ENCODE assay signal across 8 cellular contexts in the genomic region with DNA sequence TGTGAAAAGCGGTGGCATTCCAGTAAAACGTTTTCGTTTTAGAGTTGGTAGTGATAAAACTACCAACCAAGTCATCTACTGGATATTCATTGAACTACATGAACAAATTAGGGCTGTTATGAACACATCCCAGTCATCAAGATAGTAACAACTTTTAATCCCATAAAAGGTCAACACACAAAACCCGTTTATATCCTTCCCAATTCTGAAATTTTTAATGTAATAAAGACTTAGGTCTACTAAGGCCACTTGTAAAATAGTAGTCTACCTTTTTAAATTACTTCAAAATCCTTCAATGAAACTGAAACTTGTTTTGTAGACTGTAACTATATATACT. TPM values are rescaled to one million over a fixed set of nuclear protein-coding genes. Genes with fewer than 3 reads are reported as not detected.
DNase-seq lines count a peak whose midpoint lies in the region; ATAC-seq and TF ChIP-seq lines count a peak whose summit lies in the region.
"Had no signal": no experiment of that assay in that cellular context is flagged by ENCODE, and none has a peak within 500 bp of the region (broad histone marks: within the 10 kb centered on the region; RNA-seq: fewer than 3 reads in every experiment).

No MANE protein-coding gene starts in this region.

- peaks cover 4% of the 10 kb centered on the region for H3K27me3 Mint-ChIP-seq in GM23338 (ENCODE audit: insufficient read depth, low read depth, poor library complexity)

- POLR2A ChIA-PET in HEK293T (lab: Yijun Ruan, JAX), result interaction anchor here (2.4 kb wide), 1 partner anchor 29 kb away, joined by 14 read pairs; no protein-coding TSS in a partner anchor

- H3K4me3 ChIP-seq in GM23338 (peak overlapping the region; percentile 86), SJCRH30 (peak overlapping the region; percentile 73), esophagus squamous epithelium (peak overlapping the region; percentile 62 to 95 (median 74)), skeletal muscle satellite cell (ENCODE audit: low read length) (peak overlapping the region; percentile 94)

- peaks cover 6% of the 10 kb centered on the region; the same call in 1 of the 2 replicates for H3K36me3 ChIP-seq in GM23338 (ENCODE audit: insufficient read depth)
- peaks cover 12% of the 10 kb centered on the region; the same call in 1 of the 2 replicates for H3K36me3 ChIP-seq in SJCRH30
- H3K36me3 ChIP-seq in esophagus squamous epithelium, result peaks cover 0 to 21% (median 6%) of the 10 kb centered on the region in 3 donors
- peaks cover 5% of the 10 kb centered on the region for H3K36me3 ChIP-seq in skeletal muscle satellite cell (ENCODE audit: insufficient read depth, low read length)

- intact Hi-C loops in esophagus squamous epithelium (cut with DNase I), result no loop called here

- H3K9ac ChIP-seq in skeletal muscle satellite cell (ENCODE audit: low read depth, low read length), result peak overlapping the region; percentile 96

- H3K27ac ChIP-seq in GM23338 (ENCODE audit: low read depth), result no peak overlapping the region
- H3K27ac ChIP-seq in SJCRH30, result peak overlapping the region; percentile 86
- peak overlapping the region in 3 of 4 donors; percentile 90 to 97 (median 90) for H3K27ac ChIP-seq in esophagus squamous epithelium

- TF ChIP-seq CTCF in GM23338 (conservative IDR thresholded peaks at IDR 0.05; ENCODE audit: low read depth in 2 of 2) (no peak), esophagus squamous epithelium (IDR thresholded peaks at IDR 0.05) (peak in 1 of 6 experiments; percentile 8)

- H3K4me3 Mint-ChIP-seq in GM23338, result peak overlapping the region; percentile 99

- H3F3A ChIP-seq in GM23338 (replicated peaks; ENCODE audit: low read depth), result 0 out of 2 replicates have a peak, but pooled peaks cover 3% of the 10 kb centered on the region

- no peak for TF ChIP-seq POLR2A in esophagus squamous epithelium (IDR thresholded peaks at IDR 0.05)

- H3K4me1 ChIP-seq in GM23338 (ENCODE audit: insufficient read depth) (peaks cover 11% of the 10 kb centered on the region; the same call in 1 of the 2 replicates), SJCRH30 (peaks cover 4% of the 10 kb centered on the region; the same call in 1 of the 2 replicates), esophagus squamous epithelium (peaks cover 8 to 43% (median 18%) of the 10 kb centered on the region in 3 donors), skeletal muscle satellite cell (ENCODE audit: control insufficient read depth, insufficient read depth, low read length) (peaks cover 10% of the 10 kb centered on the region)

- H3K27me3 ChIP-seq in GM23338 (ENCODE audit: insufficient read depth), result no peaks in the 10 kb centered on the region
- no peaks in the 10 kb centered on the region for H3K27me3 ChIP-seq in SJCRH30
- no peaks in the 10 kb centered on the region for H3K27me3 ChIP-seq in esophagus squamous epithelium
- H3K27me3 ChIP-seq in skeletal muscle satellite cell (ENCODE audit: control insufficient read depth, insufficient read depth, low read length), result no peaks in the 10 kb centered on the region

- H3K9me3 Mint-ChIP-seq in GM23338, result no peaks in the 10 kb centered on the region

- peaks cover 12% of the 10 kb centered on the region; the same call in 2 of the 3 replicates for H3K36me3 Mint-ChIP-seq in GM23338 (ENCODE audit: low read depth)

- peak overlapping the region; percentile 99; the same call in 1 of the 2 replicates for H3K27ac Mint-ChIP-seq in GM23338

- no peaks in the 10 kb centered on the region for H3K9me2 ChIP-seq in GM23338 (ENCODE audit: insufficient read depth)

- DNase-seq in GM23338 (ENCODE audit: low spot score), result no peak
- DNase-seq in SJCRH30, result no peak
- no peak for DNase-seq in esophagus squamous epithelium (lab: John Stamatoyannopoulos, UW)
- DNase-seq in stimulated activated CD8-positive, alpha-beta memory T cell treated with anti-CD3 and anti-CD28 coated beads, Interleukin-4, amount 100 ng/mL, for 48 hours, result no peak
- no peak for DNase-seq in HEK293T (ENCODE audit: extremely low spot score)
- DNase-seq in activated effector memory CD4-positive, alpha-beta T cell treated with Interleukin-2 at 50 U/mL for 16 hours, result no peak
- DNase-seq: NCI-H2227 treated with DMSO at 0.1 percent for 48 hours had no signal

- H4K20me1 ChIP-seq in GM23338 (replicated peaks; ENCODE audit: insufficient read depth), result peaks cover 15% of the 10 kb centered on the region

- peaks cover 54% of the 10 kb centered on the region for H3K79me2 ChIP-seq in GM23338 (replicated peaks; ENCODE audit: insufficient read depth)

- 49 to 54% methylated on average over 4 of the region's 4 CpGs for WGBS in esophagus squamous epithelium, 2 donors

- H3K4me2 ChIP-seq in GM23338 (peak overlapping the region; percentile 89), skeletal muscle satellite cell (ENCODE audit: low read length) (peak overlapping the region; percentile 88)

- H3K9me3 ChIP-seq in SJCRH30 (replicated peaks) (no peaks in the 10 kb centered on the region), esophagus squamous epithelium (no peaks in the 10 kb centered on the region), skeletal muscle satellite cell (replicated peaks; ENCODE audit: low read length) (no peaks in the 10 kb centered on the region)

- CTCF ChIA-PET in HEK293T (lab: Yijun Ruan, JAX), result no interaction called here

- no peak overlapping the region for H2AFZ ChIP-seq in GM23338

- peaks cover 20% of the 10 kb centered on the region for H3K4me1 Mint-ChIP-seq in GM23338

- ATAC-seq in GM23338, result no peak

TF ChIP-seq in GM23338, 12 proteins besides CTCF, POLR2A, EP300 and RAD21 (continues in another document):
- TF ChIP-seq NANOG (IDR thresholded peaks at IDR 0.05; ENCODE audit: borderline replicate concordance) (no peak), STAT1 (IDR thresholded peaks at IDR 0.05; ENCODE audit: unreplicated experiment) (no peak)

TF ChIP-seq in HEK293T, 16 proteins besides CTCF, POLR2A, EP300 and RAD21:
- TF ChIP-seq FOXM1 (IDR thresholded peaks at IDR 0.05; ENCODE audit: borderline replicate concordance), result no peak
- no peak for TF ChIP-seq ZNF384 (IDR thresholded peaks at IDR 0.05)
- no peak for TF ChIP-seq L3MBTL2 (conservative IDR thresholded peaks at IDR 0.05)
- TF ChIP-seq ARNT (IDR thresholded peaks at IDR 0.05), result no peak
- no peak for TF ChIP-seq NFRKB (IDR thresholded peaks at IDR 0.05)
- no peak for TF ChIP-seq SUZ12 (IDR thresholded peaks at IDR 0.05)
- no peak for TF ChIP-seq FOXK2 (IDR thresholded peaks at IDR 0.05)
- no peak for TF ChIP-seq TARDBP (IDR thresholded peaks at IDR 0.05)
- no peak for TF ChIP-seq BHLHE40 (IDR thresholded peaks at IDR 0.05; ENCODE audit: borderline replicate concordance)
- TF ChIP-seq LEF1 (IDR thresholded peaks at IDR 0.05; ENCODE audit: borderline replicate concordance), result no peak
- TF ChIP-seq, protein P1, sequence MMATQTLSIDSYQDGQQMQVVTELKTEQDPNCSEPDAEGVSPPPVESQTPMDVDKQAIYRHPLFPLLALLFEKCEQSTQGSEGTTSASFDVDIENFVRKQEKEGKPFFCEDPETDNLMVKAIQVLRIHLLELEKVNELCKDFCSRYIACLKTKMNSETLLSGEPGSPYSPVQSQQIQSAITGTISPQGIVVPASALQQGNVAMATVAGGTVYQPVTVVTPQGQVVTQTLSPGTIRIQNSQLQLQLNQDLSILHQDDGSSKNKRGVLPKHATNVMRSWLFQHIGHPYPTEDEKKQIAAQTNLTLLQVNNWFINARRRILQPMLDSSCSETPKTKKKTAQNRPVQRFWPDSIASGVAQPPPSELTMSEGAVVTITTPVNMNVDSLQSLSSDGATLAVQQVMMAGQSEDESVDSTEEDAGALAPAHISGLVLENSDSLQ (IDR thresholded peaks at IDR 0.05), result no peak
- TF ChIP-seq ELF4 (IDR thresholded peaks at IDR 0.05), result no peak
- TF ChIP-seq SP1 (IDR thresholded peaks at IDR 0.05), result no peak
- no peak for TF ChIP-seq FOXA1 (IDR thresholded peaks at IDR 0.05)

RNA-seq across cellular contexts. Expression of a gene that starts 1.2 kb away (rescaled TPM):
- total RNA-seq in GM23338 (2014; rRNA removed; shearing (Covaris generic)), result 43.3 and 49.6 TPM in 2 replicates
- 26.3 and 30.3 TPM in 2 replicates for polyA plus RNA-seq in GM23338 (2016; fragmentation: Nextera tagmentation; extraction: Ambion mirVana)
- 26.3 and 28.2 TPM in 2 replicates for total RNA-seq in SJCRH30 (2014; rRNA removed; shearing (Covaris generic))
- total RNA-seq in esophagus squamous epithelium, result 10 to 100 TPM; 22.3 to 30.1 (median 26.2) TPM
- total RNA-seq in skeletal muscle satellite cell (2012; rRNA removed), result 39.3 TPM in 2 replicates

RNA-seq across cellular contexts. Expression of a gene that starts 46.5 kb away (rescaled TPM):
- total RNA-seq in GM23338 (2014; rRNA removed; shearing (Covaris generic)), result 0.24 and 0.62 TPM in 2 replicates
- 0.29 and 0.35 TPM in 2 replicates for polyA plus RNA-seq in GM23338 (2016; fragmentation: Nextera tagmentation; extraction: Ambion mirVana)
- 0.02 and 0.18 TPM in 2 replicates for total RNA-seq in SJCRH30 (2014; rRNA removed; shearing (Covaris generic))
- total RNA-seq in esophagus squamous epithelium, result under 1 TPM; 0.11 to 0.91 (median 0.40) TPM
- 0.66 and 1.3 TPM in 2 replicates for total RNA-seq in skeletal muscle satellite cell (2012; rRNA removed)

RNA-seq across cellular contexts. Expression of a gene that starts 46.6 kb away (rescaled TPM):
- 50.0 and 64.0 TPM in 2 replicates for total RNA-seq in GM23338 (2014; rRNA removed; shearing (Covaris generic))
- polyA plus RNA-seq in GM23338 (2016; fragmentation: Nextera tagmentation; extraction: Ambion mirVana), result 20.8 and 23.4 TPM in 2 replicates
- 20.5 and 21.2 TPM in 2 replicates for total RNA-seq in SJCRH30 (2014; rRNA removed; shearing (Covaris generic))
- total RNA-seq in esophagus squamous epithelium, result 100 to 1,000 TPM in 1 of 4 donors, 10 to 100 TPM in 3; 27.9 to 131 (median 68.1) TPM
- 60.9 and 94.8 TPM in 2 replicates for total RNA-seq in skeletal muscle satellite cell (2012; rRNA removed)
